22 cellular contexts compared by ENCODE assay signal in the genomic region with DNA sequence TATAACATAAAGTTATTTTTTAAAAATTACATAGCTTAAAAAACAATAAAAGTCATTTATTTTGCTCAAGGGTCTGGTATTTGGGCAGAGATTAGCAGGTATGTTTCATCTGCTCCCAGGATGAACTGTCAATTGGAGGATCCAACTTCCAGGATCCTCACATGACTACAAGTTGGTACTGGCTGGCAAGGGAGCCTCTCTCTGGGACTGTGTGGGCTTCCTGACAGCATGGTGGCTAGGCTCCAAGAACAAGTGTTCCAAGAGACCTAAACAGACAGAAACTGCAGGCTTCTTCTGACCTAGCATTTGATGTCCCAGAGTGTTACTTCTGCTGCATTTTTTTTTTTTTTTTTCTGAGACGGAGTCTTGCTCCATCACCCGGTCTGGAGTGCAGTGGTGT.
A peak's percentile ranks its signal among the peaks of the same experiment; 100 is the strongest.
DNase-seq lines count a peak whose midpoint lies in the region; ATAC-seq, FAIRE-seq and TF ChIP-seq lines count a peak whose summit lies in the region.
"Had no signal": no experiment of that assay in that cellular context is flagged by ENCODE, and none has a peak within 500 bp of the region (broad histone marks: within the 10 kb centered on the region; RNA-seq: fewer than 3 reads in every experiment).

No MANE protein-coding gene starts in this region.

- POLR2A ChIA-PET in H1 (lab: Charles Lee; ENCODE audit: partially characterized antibody), result no interaction called here

- CTCF ChIA-PET in H1 (lab: Charles Lee; ENCODE audit: partially characterized antibody), result no interaction called here

- H3K36me3 ChIP-seq in right atrium auricular region (no peaks in the 10 kb centered on the region), H1 (ENCODE audit: control insufficient read depth in 2 of 4, insufficient read depth in 4 of 4, low read length in 3 of 4) (peaks cover 0 to 6% (median 0%) of the 10 kb centered on the region in 4 experiments; a peak in 2 of 8 replicates), MG63 (no peaks in the 10 kb centered on the region)
- H3K36me3 ChIP-seq: BE2C had no signal

- H3K23ac ChIP-seq in H1 (ENCODE audit: insufficient read length), result no peak overlapping the region

- TF ChIP-seq CTCF in right atrium auricular region (IDR thresholded peaks at IDR 0.05), result no peak
- TF ChIP-seq CTCF in H1 (IDR thresholded peaks at IDR 0.05; ENCODE audit: control extremely low read depth in 1 of 3, insufficient read depth in 1 of 3, low read depth in 1 of 3, low read length in 3 of 3), result no peak

- no peak overlapping the region for H2BK120ac ChIP-seq in H1 (replicated peaks; ENCODE audit: low read depth, low read length)

- no peak for TF ChIP-seq POLR2A in H1 (IDR thresholded peaks at IDR 0.05; ENCODE audit: control extremely low read depth in 1 of 2, low read depth in 2 of 2, low read length in 2 of 2)

- H4K20me1 ChIP-seq in H1 (replicated peaks in 1 of 2; ENCODE audit: control insufficient read depth in 1 of 2, insufficient read depth in 2 of 2, low read length in 2 of 2), result no peaks in the 10 kb centered on the region

- no peak overlapping the region for H4K5ac ChIP-seq in H1 (ENCODE audit: insufficient read length, low read depth, low read length)

- H3K14ac ChIP-seq in H1 (ENCODE audit: insufficient read length), result no peak overlapping the region

- peak overlapping the region; percentile 90; the same call in 1 of the 2 replicates for H2AK5ac ChIP-seq in H1 (ENCODE audit: low read depth, low read length)

- no peak overlapping the region for H2BK5ac ChIP-seq in H1 (ENCODE audit: low read depth, low read length)

- H3K9ac ChIP-seq in H1 (replicated peaks in 1 of 4; ENCODE audit: extremely low read depth in 1 of 4, low read depth in 3 of 4, low read length in 3 of 4), result no peak overlapping the region

- no peak overlapping the region for H3K18ac ChIP-seq in H1 (ENCODE audit: extremely low read depth, low read length)

- H3K9me3 ChIP-seq in right atrium auricular region, result no peaks in the 10 kb centered on the region
- H3K9me3 ChIP-seq in H1 (ENCODE audit: insufficient read depth in 2 of 2, low read depth in 1 of 2, low read length in 1 of 2), result peaks cover 7 to 10% of the 10 kb centered on the region in 2 experiments
- H3K9me3 ChIP-seq in MG63, result peaks cover 5% of the 10 kb centered on the region; the same call in 1 of the 2 replicates
- H3K9me3 ChIP-seq: BE2C had no signal

- no peak for DNase-seq in Right ventricle myocardium inferior (ENCODE audit: missing footprints)
- no peak for DNase-seq in right atrium auricular region (ENCODE audit: low spot score)
- DNase-seq in Ammon's horn (ENCODE audit: low spot score), result peak; percentile 51
- no peak for DNase-seq in H1 (ENCODE audit: low read depth in 1 of 2, low spot score in 2 of 2)
- DNase-seq in inferior parietal cortex (ENCODE audit: extremely low spot score), result peak; percentile 25
- DNase-seq in MG63, result no peak
- no peak for DNase-seq in central memory CD4-positive, alpha-beta T cell
- DNase-seq: 8988T; BE2C; CD4-positive, CD25-positive, alpha-beta regulatory T cell; CD8-positive, alpha-beta memory T cell; COR-L47; DMS153; DMS79; GDM1; H7; HFFc6 had no signal

- H3K4me3 ChIP-seq in right atrium auricular region (no peak overlapping the region), H1 (ENCODE audit: extremely low read depth in 1 of 4, insufficient read depth in 2 of 4, low read depth in 3 of 4, low read length in 4 of 4) (no peak overlapping the region), MG63 (no peak overlapping the region)
- H3K4me3 ChIP-seq: GM23338 had no signal

- no peak overlapping the region for H2AFZ ChIP-seq in H1 (ENCODE audit: low read length)
- H2AFZ ChIP-seq: GM23338 had no signal

- H3K4ac ChIP-seq in H1 (replicated peaks; ENCODE audit: insufficient read length, low read depth, low read length), result no peak overlapping the region

- FAIRE-seq in H1 (lab: Jason Lieb, UNC), result no peak
- FAIRE-seq: GM12892, GM18507 had no signal

- no peak overlapping the region for H3K56ac ChIP-seq in H1 (replicated peaks; ENCODE audit: insufficient read length, low read depth, low read length)

- H2BK20ac ChIP-seq in H1 (ENCODE audit: low read length), result no peak overlapping the region

- no peak overlapping the region for H4K8ac ChIP-seq in H1 (ENCODE audit: extremely low read depth, insufficient read depth, low read length)

- 60% methylated on average over 1 of the region's 2 CpGs; no CpG with 5 or more reads in 1 of the 2 experiments for WGBS in H1 (ENCODE audit: extremely low coverage in 1 of 2, insufficient coverage in 1 of 2, insufficient read length in 1 of 2, insufficient replicate concordance in 2 of 2, low coverage in 1 of 2, low lambda C conversion rate in 2 of 2, missing lambda C conversion rate in 1 of 2), 2 experiments

- no peak for TF ChIP-seq EP300 in H1 (IDR thresholded peaks at IDR 0.05; ENCODE audit: borderline replicate concordance in 1 of 2, low read depth in 2 of 2, low read length in 2 of 2)

- H3K27ac ChIP-seq in right atrium auricular region (no peak overlapping the region), H1 (ENCODE audit: low read depth, low read length) (no peak overlapping the region)

- intact Hi-C loops in Right ventricle myocardium inferior (cut with DNase I), result no loop called here

- ATAC-seq in Right ventricle myocardium inferior (peak; percentile 34), GM21367 (IDR thresholded peaks at IDR 0.05; ENCODE audit: unreplicated experiment) (no peak)
- ATAC-seq: GM23338, HCT116 had no signal

- H2BK12ac ChIP-seq in H1 (ENCODE audit: low read depth, low read length), result no peak overlapping the region

- H4K91ac ChIP-seq in H1 (replicated peaks; ENCODE audit: insufficient read length, low read length), result peak overlapping the region; percentile 74

- no peaks in the 10 kb centered on the region for H3K79me1 ChIP-seq in H1 (ENCODE audit: low read depth, low read length)

- no peak overlapping the region for H2BK15ac ChIP-seq in H1 (ENCODE audit: low read length)

- no peak for TF ChIP-seq RAD21 in H1 (IDR thresholded peaks at IDR 0.05 in 1 of 2, conservative IDR thresholded peaks at IDR 0.05 in 1 of 2; ENCODE audit: low read depth in 2 of 2, low read length in 2 of 2)

- H3K4me1 ChIP-seq in right atrium auricular region (no peaks in the 10 kb centered on the region), H1 (replicated peaks in 1 of 4; ENCODE audit: control insufficient read depth in 3 of 4, insufficient read depth in 4 of 4, low read length in 3 of 4) (peaks cover 0 to 2% (median 0%) of the 10 kb centered on the region in 4 experiments; a peak in 3 of 7 replicates)
- H3K4me1 ChIP-seq: BE2C had no signal

- no peak overlapping the region for H3K4me2 ChIP-seq in H1 (ENCODE audit: insufficient read depth in 1 of 2, low read depth in 2 of 2, low read length in 2 of 2)
- H3K4me2 ChIP-seq: GM23338 had no signal

- H3K23me2 ChIP-seq in H1 (ENCODE audit: low read depth, low read length), result no peaks in the 10 kb centered on the region

- H3K27me3 ChIP-seq in right atrium auricular region (no peaks in the 10 kb centered on the region), H1 (replicated peaks in 1 of 4; ENCODE audit: control insufficient read depth in 3 of 4, extremely low read depth in 1 of 4, insufficient read depth in 3 of 4, low read length in 3 of 4) (no peaks in the 10 kb centered on the region), MG63 (no peaks in the 10 kb centered on the region)
- H3K27me3 ChIP-seq: BE2C had no signal

- no peaks in the 10 kb centered on the region for H3K79me2 ChIP-seq in H1 (ENCODE audit: control insufficient read depth in 1 of 2, insufficient read depth in 2 of 2, low read length in 2 of 2)

TF ChIP-seq in H1, 55 proteins besides CTCF, POLR2A, EP300 and RAD21 (continues in another document):
- TF ChIP-seq JUN (IDR thresholded peaks at IDR 0.05; ENCODE audit: low read depth, low read length) (no peak), SAP30 (IDR thresholded peaks at IDR 0.05; ENCODE audit: insufficient read depth, insufficient replicate concordance, low read length) (no peak), ZNF274 (IDR thresholded peaks at IDR 0.05; ENCODE audit: borderline replicate concordance, extremely low read depth, low read length) (no peak), SIX5 (IDR thresholded peaks at IDR 0.05; ENCODE audit: low read depth, low read length) (no peak), MAFK (IDR thresholded peaks at IDR 0.05; ENCODE audit: low read depth, low read length) (no peak), GABPA (IDR thresholded peaks at IDR 0.05; ENCODE audit: borderline replicate concordance, insufficient read depth, low read length) (no peak), PHF8 (conservative IDR thresholded peaks at IDR 0.05; ENCODE audit: low read depth, low read length) (no peak), EZH2 (IDR thresholded peaks at IDR 0.05; ENCODE audit: low read depth, low read length, severe bottlenecking) (no peak), RXRA (IDR thresholded peaks at IDR 0.05; ENCODE audit: insufficient read depth, low read depth, low read length) (no peak), TAF1 (IDR thresholded peaks at IDR 0.05; ENCODE audit: low read depth, low read length) (no peak), BACH1 (IDR thresholded peaks at IDR 0.05; ENCODE audit: low read length) (no peak), CEBPB (IDR thresholded peaks at IDR 0.05; ENCODE audit: low read depth, low read length) (no peak), CTBP2 (IDR thresholded peaks at IDR 0.05; ENCODE audit: borderline replicate concordance, insufficient read depth, insufficient read length, low read length) (no peak), SIRT6 (IDR thresholded peaks at IDR 0.05; ENCODE audit: low read length) (no peak)
- TF ChIP-seq, protein P1, sequence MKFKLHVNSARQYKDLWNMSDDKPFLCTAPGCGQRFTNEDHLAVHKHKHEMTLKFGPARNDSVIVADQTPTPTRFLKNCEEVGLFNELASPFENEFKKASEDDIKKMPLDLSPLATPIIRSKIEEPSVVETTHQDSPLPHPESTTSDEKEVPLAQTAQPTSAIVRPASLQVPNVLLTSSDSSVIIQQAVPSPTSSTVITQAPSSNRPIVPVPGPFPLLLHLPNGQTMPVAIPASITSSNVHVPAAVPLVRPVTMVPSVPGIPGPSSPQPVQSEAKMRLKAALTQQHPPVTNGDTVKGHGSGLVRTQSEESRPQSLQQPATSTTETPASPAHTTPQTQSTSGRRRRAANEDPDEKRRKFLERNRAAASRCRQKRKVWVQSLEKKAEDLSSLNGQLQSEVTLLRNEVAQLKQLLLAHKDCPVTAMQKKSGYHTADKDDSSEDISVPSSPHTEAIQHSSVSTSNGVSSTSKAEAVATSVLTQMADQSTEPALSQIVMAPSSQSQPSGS (IDR thresholded peaks at IDR 0.05; ENCODE audit: low read length), result no peak
- TF ChIP-seq, protein P2, sequence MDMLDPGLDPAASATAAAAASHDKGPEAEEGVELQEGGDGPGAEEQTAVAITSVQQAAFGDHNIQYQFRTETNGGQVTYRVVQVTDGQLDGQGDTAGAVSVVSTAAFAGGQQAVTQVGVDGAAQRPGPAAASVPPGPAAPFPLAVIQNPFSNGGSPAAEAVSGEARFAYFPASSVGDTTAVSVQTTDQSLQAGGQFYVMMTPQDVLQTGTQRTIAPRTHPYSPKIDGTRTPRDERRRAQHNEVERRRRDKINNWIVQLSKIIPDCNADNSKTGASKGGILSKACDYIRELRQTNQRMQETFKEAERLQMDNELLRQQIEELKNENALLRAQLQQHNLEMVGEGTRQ (IDR thresholded peaks at IDR 0.05; ENCODE audit: low read length), result no peak

Comparison
In these comparisons a context has a peak if more than half of its experiments do, and no peak if none do; other contexts are left out.
1. DNase-seq: peak in Ammon's horn (single experiment) and inferior parietal cortex (single experiment); none in Right ventricle myocardium inferior (single experiment), right atrium auricular region (single experiment), H1 (0 of 2), MG63 (single experiment) and central memory CD4-positive, alpha-beta T cell (single experiment).